In genomic region chr5:177357459-177358332, GRCh38 we compare ENCODE assay signal across 8 cellular contexts. TPM values are rescaled to one million over a fixed set of nuclear protein-coding genes. Genes with fewer than 3 reads are reported as not detected.
A peak's percentile ranks its signal among the peaks of the same experiment; 100 is the strongest.
DNase-seq lines count a peak whose midpoint lies in the region; ATAC-seq and TF ChIP-seq lines count a peak whose summit lies in the region.

Gene RGS14 (plus strand): TSS chr5:177357924. CDS start chr5:177358025, 101 bp downstream.

- H3K27me3 ChIP-seq in Loucy (ENCODE audit: insufficient read depth, low read length, poor library complexity, severe bottlenecking): no peaks in the 10 kb centered on the region

- peaks cover 34% of the 10 kb centered on the region for H3K4me1 ChIP-seq in Loucy (ENCODE audit: insufficient read depth, low read length, poor library complexity, severe bottlenecking)

- intact Hi-C loops in T-helper 2 cell treated with Interferon-gamma antibody and Interleukin-4, amounts not matched to agents 100 ng/mL and 5 ng/mL, for 36 hours (cut with micrococcal nuclease): loop anchor here (1.0 to 5.0 kb wide), 2 partner anchors 45 to 160 kb away; partner anchors contain the start of gene PFN3

- H2AFZ ChIP-seq in Loucy (ENCODE audit: low read length): peak within 1 kb of the TSS; percentile 49; the same call in 1 of the 2 replicates

- DNase-seq in astrocyte of the hippocampus (ENCODE audit: low read depth, low spot score): peak; percentile 29
- peak; percentile 64 for DNase-seq in left lobe of liver (ENCODE audit: low spot score)
- DNase-seq in stimulated activated CD8-positive, alpha-beta memory T cell treated with anti-CD3 and anti-CD28 coated beads, Interleukin-4, amount 100 ng/mL, for 48 hours: peak; percentile 63
- DNase-seq in LoVo (ENCODE audit: low spot score): no peak

- peaks cover 22% of the 10 kb centered on the region; the same call in 1 of the 2 replicates for H3K79me2 ChIP-seq in Loucy (ENCODE audit: insufficient read depth, low read length)

- no peaks in the 10 kb centered on the region for H4K20me1 ChIP-seq in Loucy (ENCODE audit: insufficient read depth, low read length, poor library complexity, severe bottlenecking)

- no peaks in the 10 kb centered on the region for H3K9me2 ChIP-seq in Loucy (replicated peaks; ENCODE audit: low read depth, low read length)

- peak within 1 kb of the TSS; percentile 92 for H3K4me2 ChIP-seq in Loucy (ENCODE audit: low read depth, low read length, poor library complexity, severe bottlenecking)

- H3F3A ChIP-seq in Loucy (ENCODE audit: low read depth): no peaks in the 10 kb centered on the region

- no peak for TF ChIP-seq CTCF in Loucy (conservative IDR thresholded peaks at IDR 0.05; ENCODE audit: low read length)

- H3K9me3 ChIP-seq in Loucy (ENCODE audit: insufficient read depth, low read depth, low read length): no peaks in the 10 kb centered on the region

- H3K4me3 ChIP-seq in GM08714 (ENCODE audit: low read length) (peak within 1 kb of the TSS; percentile 70), Loucy (ENCODE audit: low read length, poor library complexity, severe bottlenecking) (peak within 1 kb of the TSS; percentile 92)

- peak within 1 kb of the TSS; percentile 88 for H3K9ac ChIP-seq in Loucy (ENCODE audit: low read depth, low read length, poor library complexity, severe bottlenecking)

- peak; percentile 86 for ATAC-seq in GM21723 (IDR thresholded peaks at IDR 0.05; ENCODE audit: unreplicated experiment)
- peak; percentile 54 for ATAC-seq in left lobe of liver

- no peaks in the 10 kb centered on the region for H3K36me3 ChIP-seq in Loucy (ENCODE audit: insufficient read depth, low read length)

RNA-seq across cellular contexts. Expression of gene RGS14, which starts in this region (rescaled TPM):
- total RNA-seq in T-helper 2 cell treated with Interferon-gamma antibody and Interleukin-4, amounts not matched to agents 100 ng/mL and 5 ng/mL, for 36 hours: 101 and 105 TPM in 2 replicates
- 34.6 TPM for total RNA-seq in left lobe of liver
